ENCODE assay signal across 16 cellular contexts in genomic region chr3:28290863-28291300, GRCh38.
"Had no signal": no experiment of that assay in that cellular context is flagged by ENCODE, and none has a peak within 500 bp of the region (broad histone marks: within the 10 kb centered on the region; RNA-seq: fewer than 3 reads in every experiment).

No MANE protein-coding gene starts in this region.

- DNase-seq: activated CD4-positive, alpha-beta T cell treated with anti-CD3 and anti-CD28 coated beads, Interleukin-2, amount 50 U/mL, for 4 hours; activated naive CD4-positive, alpha-beta T cell treated with Interleukin-2 at 50 U/mL for 16 hours; activated T-cell treated with anti-CD3 and anti-CD28 coated beads, Interleukin-2, amount 50 U/mL, for 1 hour; anterior cingulate cortex; brain microvascular endothelial cell; central memory CD4-positive, alpha-beta T cell; erythroblast; left lung; midbrain; stimulated activated CD4-positive, alpha-beta T cell treated with anti-CD3 and anti-CD28 coated beads, Interleukin-2, amount 100 ng/mL, for 24 hours; uterus had no signal

- H3K27ac ChIP-seq: brain microvascular endothelial cell, coronary artery, left lung, right atrium auricular region, tibial nerve, uterus had no signal

- H3K4me1 ChIP-seq: right atrium auricular region, uterus had no signal

- H3K27ac Mint-ChIP-seq: activated T-helper 2 cell treated with anti-CD3 and anti-CD28 coated beads, Interferon-gamma antibody, Interleukin-2, Interleukin-4, amounts not matched to agents 10 μg/mL and 5 μg/mL and 100 μg/mL, durations not matched to agents 14 hours and 24 hours and 36 hours; stimulated activated naive CD8-positive, alpha-beta T cell treated with anti-CD3 and anti-CD28 coated beads, Interleukin-15, Interleukin-2, amounts not matched to agents 100 ng/mL and 50 ng/mL, for 24 hours had no signal

- H3K9me3 Mint-ChIP-seq: activated T-helper 2 cell treated with anti-CD3 and anti-CD28 coated beads, Interferon-gamma antibody, Interleukin-2, Interleukin-4, amounts not matched to agents 10 μg/mL and 5 μg/mL and 100 μg/mL, durations not matched to agents 14 hours and 24 hours and 36 hours; stimulated activated naive CD8-positive, alpha-beta T cell treated with anti-CD3 and anti-CD28 coated beads, Interleukin-15, Interleukin-2, amounts not matched to agents 100 ng/mL and 50 ng/mL, for 24 hours had no signal

- H3K27me3 Mint-ChIP-seq: stimulated activated naive CD8-positive, alpha-beta T cell treated with anti-CD3 and anti-CD28 coated beads, Interleukin-15, Interleukin-2, amounts not matched to agents 100 ng/mL and 50 ng/mL, for 24 hours had no signal

- ATAC-seq: left lung had no signal

- H3K9me3 ChIP-seq: left lung, uterus had no signal

- H3K27me3 ChIP-seq: brain microvascular endothelial cell, left lung, right atrium auricular region, tibial nerve, uterus had no signal
